1 cellular context compared by ENCODE assay signal in the genomic region with DNA sequence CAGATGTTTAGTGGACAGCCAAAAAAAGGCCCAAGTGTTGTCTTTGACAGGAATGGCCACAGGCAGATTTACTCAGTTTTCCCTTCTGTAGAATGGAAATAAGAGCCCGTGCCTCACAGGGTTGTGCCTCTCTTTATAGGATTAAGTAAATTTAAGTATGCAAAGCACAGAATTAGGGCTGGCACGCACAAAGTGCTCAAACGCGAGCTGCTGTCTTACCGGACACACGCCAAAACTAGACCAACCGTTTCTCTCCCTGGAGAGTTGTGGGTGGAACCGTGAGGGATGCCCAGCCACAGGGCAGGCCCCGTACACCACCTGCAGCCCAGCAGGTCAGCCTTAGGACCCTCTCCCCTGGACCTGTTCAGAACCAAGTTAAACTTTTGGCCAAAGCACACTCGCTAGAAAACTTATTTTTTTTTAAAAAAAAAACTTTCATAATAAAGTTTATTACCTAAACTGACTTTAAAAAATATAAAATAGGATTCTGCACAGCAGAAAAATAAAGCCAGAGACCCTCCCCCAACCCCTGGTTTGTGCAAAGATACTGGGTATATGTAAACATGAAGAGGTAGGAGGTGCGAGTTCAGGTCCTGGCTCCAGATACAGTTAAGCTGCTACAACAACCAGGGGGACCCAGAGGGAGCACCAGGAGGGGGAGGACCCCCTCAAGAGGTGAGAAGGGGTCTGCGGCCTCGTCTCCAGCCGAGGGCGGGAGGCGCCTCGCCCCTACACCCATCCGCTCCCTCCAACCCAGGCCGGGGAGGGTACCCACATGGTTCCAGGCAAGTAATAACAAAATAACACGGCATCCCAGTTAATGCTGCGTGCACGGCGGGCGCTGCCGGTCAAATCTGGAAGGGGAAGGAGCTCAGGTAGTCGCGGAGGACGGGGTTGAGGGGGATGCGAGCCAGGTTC.
TF ChIP-seq lines count a peak whose summit lies in the region.

No MANE protein-coding gene starts in this region.

TF ChIP-seq in H1, 55 proteins besides CTCF, POLR2A, EP300 and RAD21:
- TF ChIP-seq, protein P1, sequence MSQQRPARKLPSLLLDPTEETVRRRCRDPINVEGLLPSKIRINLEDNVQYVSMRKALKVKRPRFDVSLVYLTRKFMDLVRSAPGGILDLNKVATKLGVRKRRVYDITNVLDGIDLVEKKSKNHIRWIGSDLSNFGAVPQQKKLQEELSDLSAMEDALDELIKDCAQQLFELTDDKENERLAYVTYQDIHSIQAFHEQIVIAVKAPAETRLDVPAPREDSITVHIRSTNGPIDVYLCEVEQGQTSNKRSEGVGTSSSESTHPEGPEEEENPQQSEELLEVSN (IDR thresholded peaks at IDR 0.05) = peak; percentile 22; the same call in 1 of the 2 replicates
- no peak for TF ChIP-seq SUZ12 (IDR thresholded peaks at IDR 0.05; ENCODE audit: low read length)
